In the genomic region with DNA sequence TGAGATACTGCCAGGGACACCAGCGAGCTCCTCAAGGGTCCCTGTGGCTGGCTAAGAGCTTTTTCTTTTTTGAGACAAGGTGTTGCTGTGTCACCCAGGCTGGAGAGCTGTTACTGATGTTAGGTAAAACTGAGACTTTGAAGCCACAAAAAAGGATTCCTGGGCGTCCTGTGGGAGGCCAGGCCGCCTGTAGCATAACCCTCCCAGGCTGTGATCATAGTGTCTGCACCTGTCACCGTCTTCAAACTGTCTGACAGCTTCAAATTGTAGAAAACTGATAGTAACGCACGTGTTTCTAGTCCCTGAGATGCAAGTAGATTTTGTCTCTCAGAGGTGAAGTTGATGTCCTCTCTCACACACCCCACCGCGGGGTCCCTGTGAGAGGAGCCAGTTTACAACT, we compare ENCODE assay signal across 30 cellular contexts. TPM values are rescaled to one million over a fixed set of nuclear protein-coding genes. Genes with fewer than 3 reads are reported as not detected.
DNase-seq lines count a peak whose midpoint lies in the region; ATAC-seq and TF ChIP-seq lines count a peak whose summit lies in the region.
"Had no signal": no experiment of that assay in that cellular context is flagged by ENCODE, and none has a peak within 500 bp of the region (broad histone marks: within the 10 kb centered on the region; RNA-seq: fewer than 3 reads in every experiment).

No MANE protein-coding gene starts in this region.

- peaks cover 3% of the 10 kb centered on the region for H3K36me3 Mint-ChIP-seq in activated T-cell treated with anti-CD3 and anti-CD28 coated beads, Interleukin-2, amount 50 U/mL, for 24 hours (ENCODE audit: low read depth)
- no peaks in the 10 kb centered on the region for H3K36me3 Mint-ChIP-seq in activated T-cell treated with anti-CD3 and anti-CD28 coated beads, Interleukin-2, amount 50 U/mL, for 4 hours (ENCODE audit: insufficient read depth)
- peaks cover 9% of the 10 kb centered on the region for H3K36me3 Mint-ChIP-seq in glutamatergic neuron (ENCODE audit: unreplicated experiment)

- DNase-seq in activated T-cell treated with anti-CD3 and anti-CD28 coated beads, Interleukin-2, amount 50 U/mL, for 24 hours, result no peak
- DNase-seq in activated T-cell treated with anti-CD3 and anti-CD28 coated beads, Interleukin-2, amount 50 U/mL, for 4 hours, result no peak
- DNase-seq in RWPE1 (ENCODE audit: low spot score) (no peak), glutamatergic neuron (no peak), thoracic aorta (ENCODE audit: low spot score) (no peak), right cardiac atrium (no peak)
- DNase-seq: 8988T; activated CD4-positive, alpha-beta T cell treated with anti-CD3 and anti-CD28 coated beads for 4 hours; activated CD8-positive, alpha-beta memory T cell treated with anti-CD3 and anti-CD28 coated beads for 24 hours; activated gamma-delta T cell; CD4-positive, alpha-beta memory T cell; GOT3; hypothalamus; Kasumi-1; left colon; NCI-H1417 treated with DMSO at 0.1 percent for 48 hours; NCI-H345; NCI-H69; pancreas; Peyer's patch; retina; SHP77 treated with DMSO at 0.1 percent for 48 hours; small intestine; stimulated activated naive CD8-positive, alpha-beta T cell treated with anti-CD3 and anti-CD28 coated beads, Interleukin-15, Interleukin-2, amounts not matched to agents 100 U/mL and 50 U/mL, for 24 hours; T1000; uterus had no signal

- no peak overlapping the region for H3K4me3 ChIP-seq in thoracic aorta
- no peak overlapping the region for H3K4me3 ChIP-seq in right cardiac atrium (ENCODE audit: low read length)
- H3K4me3 ChIP-seq: neural progenitor cell, pancreas, Peyer's patch, uterus had no signal

- H3K9me3 ChIP-seq in thoracic aorta (no peaks in the 10 kb centered on the region), right cardiac atrium (ENCODE audit: control insufficient read depth, low read length) (no peaks in the 10 kb centered on the region)
- H3K9me3 ChIP-seq: pancreas, Peyer's patch, uterus had no signal

- no peaks in the 10 kb centered on the region for H3K36me3 ChIP-seq in thoracic aorta
- H3K36me3 ChIP-seq: neural progenitor cell, pancreas, Peyer's patch, uterus had no signal

- H3K27me3 ChIP-seq in thoracic aorta (replicated peaks; ENCODE audit: insufficient read depth) (no peaks in the 10 kb centered on the region), right cardiac atrium (ENCODE audit: control insufficient read depth, insufficient read depth) (no peaks in the 10 kb centered on the region)
- H3K27me3 ChIP-seq: neural progenitor cell, pancreas, Peyer's patch, uterus had no signal

- POLR2A ChIA-PET in RWPE1 (lab: Yijun Ruan, JAX; ENCODE audit: low non-redundant PET), result no interaction called here

- no peaks in the 10 kb centered on the region for H3K27me3 Mint-ChIP-seq in activated T-cell treated with anti-CD3 and anti-CD28 coated beads, Interleukin-2, amount 50 U/mL, for 24 hours
- no peaks in the 10 kb centered on the region for H3K27me3 Mint-ChIP-seq in activated T-cell treated with anti-CD3 and anti-CD28 coated beads, Interleukin-2, amount 50 U/mL, for 4 hours (ENCODE audit: low read depth)
- H3K27me3 Mint-ChIP-seq in glutamatergic neuron (ENCODE audit: unreplicated experiment), result peaks cover 11% of the 10 kb centered on the region
- H3K27me3 Mint-ChIP-seq: CD4-positive, alpha-beta memory T cell had no signal

- 83% methylated on average over 8 of the region's 8 CpGs for WGBS in right cardiac atrium

- CTCF ChIA-PET in RWPE1 (lab: Yijun Ruan, JAX), result no interaction called here

- peaks cover 48% of the 10 kb centered on the region for H3K4me1 Mint-ChIP-seq in activated T-cell treated with anti-CD3 and anti-CD28 coated beads, Interleukin-2, amount 50 U/mL, for 24 hours (ENCODE audit: low read depth)
- peaks cover 36% of the 10 kb centered on the region for H3K4me1 Mint-ChIP-seq in activated T-cell treated with anti-CD3 and anti-CD28 coated beads, Interleukin-2, amount 50 U/mL, for 4 hours (ENCODE audit: low read depth)
- peaks cover 28% of the 10 kb centered on the region for H3K4me1 Mint-ChIP-seq in glutamatergic neuron (ENCODE audit: low read depth, unreplicated experiment)

- peaks cover 13 to 85% of the 10 kb centered on the region in 2 donors for H3K4me1 ChIP-seq in thoracic aorta (ENCODE audit: control insufficient read depth in 1 of 2, low read depth in 2 of 2)
- H3K4me1 ChIP-seq in right cardiac atrium (ENCODE audit: control insufficient read depth, insufficient read depth, low read length), result peaks cover 12% of the 10 kb centered on the region

- no peak overlapping the region for H3K4me3 Mint-ChIP-seq in activated T-cell treated with anti-CD3 and anti-CD28 coated beads, Interleukin-2, amount 50 U/mL, for 24 hours
- no peak overlapping the region for H3K4me3 Mint-ChIP-seq in activated T-cell treated with anti-CD3 and anti-CD28 coated beads, Interleukin-2, amount 50 U/mL, for 4 hours
- H3K4me3 Mint-ChIP-seq in glutamatergic neuron (ENCODE audit: unreplicated experiment), result peak overlapping the region; percentile 17
- H3K4me3 Mint-ChIP-seq: neural progenitor cell had no signal

- H3K27ac ChIP-seq in RWPE1 (peak overlapping the region; percentile 42), thoracic aorta (peak overlapping the region; percentile 5 to 8), right cardiac atrium (ENCODE audit: low read length) (no peak overlapping the region)
- H3K27ac ChIP-seq: neural progenitor cell, pancreas, Peyer's patch, VCaP had no signal

- peak overlapping the region; percentile 61 for H3K27ac Mint-ChIP-seq in activated T-cell treated with anti-CD3 and anti-CD28 coated beads, Interleukin-2, amount 50 U/mL, for 24 hours
- no peak overlapping the region for H3K27ac Mint-ChIP-seq in glutamatergic neuron (ENCODE audit: unreplicated experiment)
- H3K27ac Mint-ChIP-seq: neural progenitor cell had no signal

- H3K9me3 Mint-ChIP-seq in activated T-cell treated with anti-CD3 and anti-CD28 coated beads, Interleukin-2, amount 50 U/mL, for 24 hours, result no peaks in the 10 kb centered on the region
- no peaks in the 10 kb centered on the region for H3K9me3 Mint-ChIP-seq in activated T-cell treated with anti-CD3 and anti-CD28 coated beads, Interleukin-2, amount 50 U/mL, for 4 hours
- peaks cover 12% of the 10 kb centered on the region for H3K9me3 Mint-ChIP-seq in glutamatergic neuron (ENCODE audit: unreplicated experiment)
- H3K9me3 Mint-ChIP-seq: CD4-positive, alpha-beta memory T cell; neural progenitor cell had no signal

- intact Hi-C loops in right cardiac atrium (cut with DNase I), result no loop called here

- TF ChIP-seq CTCF in RWPE1 (conservative IDR thresholded peaks at IDR 0.05; ENCODE audit: low read depth), result no peak
- TF ChIP-seq CTCF in glutamatergic neuron (IDR thresholded peaks at IDR 0.05; ENCODE audit: partially characterized antibody, unreplicated experiment), result no peak
- no peak for TF ChIP-seq CTCF in thoracic aorta (IDR thresholded peaks at IDR 0.05)

- no peak for ATAC-seq in activated T-cell treated with anti-CD3 and anti-CD28 coated beads, Interleukin-2, amount 50 U/mL, for 4 hours
- no peak for ATAC-seq in thoracic aorta (ENCODE audit: insufficient number of reproducible peaks, low FRiP score, low read depth)
- no peak for ATAC-seq in GM21515 (IDR thresholded peaks at IDR 0.05; ENCODE audit: unreplicated experiment)
- no peak for ATAC-seq in HG02678 (IDR thresholded peaks at IDR 0.05; ENCODE audit: unreplicated experiment)
- ATAC-seq in right cardiac atrium, result no peak
- ATAC-seq: left colon; pancreas; stimulated activated naive CD8-positive, alpha-beta T cell treated with anti-CD3 and anti-CD28 coated beads, Interleukin-15, Interleukin-2, amounts not matched to agents 100 U/mL and 50 U/mL, for 24 hours had no signal

RNA-seq across cellular contexts. Expression of a gene that starts 4.2 kb away (rescaled TPM):
- 10 to 100 TPM; 13.6 to 19.1 (median 13.7) TPM for total RNA-seq in activated T-cell treated with anti-CD3 and anti-CD28 coated beads, Interleukin-2, amount 50 U/mL, for 4 hours
- total RNA-seq in glutamatergic neuron (ENCODE audit: unreplicated experiment) (49.1 TPM), thoracic aorta (100 to 1,000 TPM in 1 of 2 donors, 10 to 100 TPM in 1; 97.1 to 159 TPM), right cardiac atrium (10 to 100 TPM; 42.0 to 61.0 (median 52.4) TPM)
- 66.8 TPM for polyA plus RNA-seq in right cardiac atrium

RNA-seq across cellular contexts. Expression of a gene that starts 4.5 kb away (rescaled TPM):
- total RNA-seq in activated T-cell treated with anti-CD3 and anti-CD28 coated beads, Interleukin-2, amount 50 U/mL, for 4 hours, result 10 to 100 TPM; 60.6 to 74.0 (median 69.5) TPM
- 4.5 TPM for total RNA-seq in glutamatergic neuron (ENCODE audit: unreplicated experiment)
- 10 to 100 TPM in 1 of 2 donors, 1 to 10 TPM in 1; 8.4 to 18.5 TPM for total RNA-seq in thoracic aorta
- total RNA-seq in right cardiac atrium, result 1 to 10 TPM; 2.1 to 5.6 (median 2.4) TPM
- 2.2 TPM for polyA plus RNA-seq in right cardiac atrium
